ENCODE assay signal across 8 cellular contexts in the genomic region with DNA sequence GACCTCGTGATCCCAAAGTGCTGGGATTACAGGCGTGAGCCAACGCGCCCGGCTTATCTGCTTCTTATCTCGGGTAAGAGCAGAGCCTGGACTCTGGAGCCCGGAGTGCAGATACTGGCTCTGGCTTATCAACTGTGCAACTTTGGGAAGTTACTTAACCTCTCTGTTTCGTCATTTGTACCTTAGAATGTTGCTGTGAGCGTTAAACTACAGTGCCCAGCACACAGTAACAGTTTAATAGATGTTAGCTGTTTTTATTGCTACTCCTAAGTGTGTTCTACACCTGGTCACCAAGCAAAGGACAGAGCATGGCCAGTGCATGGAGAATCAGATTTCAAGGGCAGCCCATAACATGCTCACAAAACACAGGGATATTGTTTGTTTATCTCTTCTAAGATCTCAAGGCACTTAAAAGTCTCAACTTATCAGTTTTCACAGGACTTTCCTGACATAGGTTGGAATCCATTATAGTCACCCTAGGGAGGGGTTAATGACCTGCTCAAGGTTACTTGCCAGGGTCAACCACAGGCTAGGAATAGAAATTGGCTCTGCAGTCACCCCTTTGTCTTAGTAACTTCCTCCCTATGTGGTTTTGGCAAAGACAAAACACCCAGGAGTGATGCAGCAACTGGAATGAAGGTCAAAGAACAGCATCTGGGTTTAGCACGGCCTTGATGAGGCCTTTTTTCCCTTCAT. TPM values are rescaled to one million over a fixed set of nuclear protein-coding genes. Genes with fewer than 3 reads are reported as not detected.
A peak's percentile ranks its signal among the peaks of the same experiment; 100 is the strongest.
DNase-seq lines count a peak whose midpoint lies in the region; ATAC-seq and TF ChIP-seq lines count a peak whose summit lies in the region.

No MANE protein-coding gene starts in this region.

- intact Hi-C loops in Panc1 (cut with micrococcal nuclease; ENCODE audit: unreplicated experiment), result no loop called here
- intact Hi-C loops in sciatic nerve (cut with DNase I), result no loop called here
- intact Hi-C loops in CD8-positive, alpha-beta T cell (cut with DNase I, micrococcal nuclease), result loop anchor here in 1 of 2 experiments (10.0 kb wide), 1 partner anchor 200 kb away; no protein-coding TSS in a partner anchor

- no peaks in the 10 kb centered on the region for H3K36me3 ChIP-seq in Panc1 (ENCODE audit: control insufficient read depth, insufficient read depth, low read length)
- no peaks in the 10 kb centered on the region for H3K36me3 ChIP-seq in CD8-positive, alpha-beta T cell (ENCODE audit: insufficient read depth, low read length)

- no TSS peak for BruUV-seq in Panc1 (replicated peaks; lab: Mats Ljungman, UMichigan)

- H3K4me3 ChIP-seq in Panc1 (ENCODE audit: low read depth in 2 of 2, low read length in 2 of 2), result no peak overlapping the region
- H3K4me3 ChIP-seq in CD8-positive, alpha-beta T cell (ENCODE audit: low read depth, low read length), result no peak overlapping the region

- no peaks in the 10 kb centered on the region for H3K4me1 Mint-ChIP-seq in CD8-positive, alpha-beta T cell (ENCODE audit: low read depth)

- POLR2A ChIA-PET in Panc1 (lab: Charles Lee), result interaction anchor here (0.7 kb wide), 1 partner anchor 35 kb away, joined by 10 read pairs; no protein-coding TSS in a partner anchor
- POLR2A ChIA-PET in CD8-positive, alpha-beta T cell (lab: Charles Lee), result no interaction called here

- DNase-seq in GM04504 (ENCODE audit: low read depth) (peak; percentile 80), Panc1 (ENCODE audit: low read depth, low spot score) (peak; percentile 58), fibroblast of the conjunctiva (ENCODE audit: low read depth) (peak; percentile 83), sciatic nerve (ENCODE audit: low spot score) (no peak), amygdala (lab: John Stamatoyannopoulos, UW) (no peak)
- no peak for DNase-seq in CD8-positive, alpha-beta T cell

- H3K27ac ChIP-seq in Panc1 (ENCODE audit: low read length), result no peak overlapping the region
- H3K27ac ChIP-seq in CD8-positive, alpha-beta T cell (ENCODE audit: low read depth, low read length), result no peak overlapping the region

- no peak overlapping the region for H3K4me3 Mint-ChIP-seq in CD8-positive, alpha-beta T cell

- peaks cover 9% of the 10 kb centered on the region for H3K4me1 ChIP-seq in Panc1 (ENCODE audit: control insufficient read depth, insufficient read depth, low read length)
- H3K4me1 ChIP-seq in CD8-positive, alpha-beta T cell (ENCODE audit: insufficient read depth, low read length), result no peaks in the 10 kb centered on the region

- CTCF ChIA-PET in Panc1 (lab: Charles Lee), result no interaction called here
- CTCF ChIA-PET in CD8-positive, alpha-beta T cell (lab: Charles Lee), result interaction anchor here (0.6 kb wide), 1 partner anchor 251 kb away, joined by 4 read pairs; no protein-coding TSS in a partner anchor

- H3K27me3 ChIP-seq in Panc1 (ENCODE audit: control insufficient read depth, insufficient read depth, low read length), result no peaks in the 10 kb centered on the region
- H3K27me3 ChIP-seq in CD8-positive, alpha-beta T cell (ENCODE audit: insufficient read depth, low read length), result no peaks in the 10 kb centered on the region

- no peak for TF ChIP-seq CTCF in Panc1 (IDR thresholded peaks at IDR 0.05)
- TF ChIP-seq CTCF in CD8-positive, alpha-beta T cell (IDR thresholded peaks at IDR 0.05), result no peak

- in situ Hi-C loops in Panc1 (cut with HindIII; ENCODE audit: low pct_unique_long_range_greater_than_20kb, low sequenced_read_pairs), result no loop called here

- ATAC-seq in Panc1 (peak; percentile 85), sciatic nerve (peak; percentile 89), HG02588 (IDR thresholded peaks at IDR 0.05; ENCODE audit: unreplicated experiment) (no peak), HG03139 (IDR thresholded peaks at IDR 0.05; ENCODE audit: unreplicated experiment) (no peak)
- ATAC-seq in CD8-positive, alpha-beta T cell, result no peak

- H3K27ac Mint-ChIP-seq in CD8-positive, alpha-beta T cell, result no peak overlapping the region

- no peaks in the 10 kb centered on the region for H3K9me3 Mint-ChIP-seq in CD8-positive, alpha-beta T cell

- H3K9me3 ChIP-seq in Panc1 (ENCODE audit: control insufficient read depth, insufficient read depth, low read depth, low read length), result no peaks in the 10 kb centered on the region
- H3K9me3 ChIP-seq in CD8-positive, alpha-beta T cell (ENCODE audit: low read length), result no peaks in the 10 kb centered on the region

- peaks cover 3% of the 10 kb centered on the region for H3K27me3 Mint-ChIP-seq in CD8-positive, alpha-beta T cell (ENCODE audit: low read depth)

- H3K36me3 Mint-ChIP-seq in CD8-positive, alpha-beta T cell, result no peaks in the 10 kb centered on the region

RNA-seq across cellular contexts. Expression of gene SRP9, which starts 22.5 kb away (rescaled TPM):
- total RNA-seq in Panc1 (2021; ENCODE audit: unreplicated experiment), result 282 TPM
- 264 TPM for polyA plus RNA-seq in Panc1 (2012; ENCODE audit: insufficient read length)
- total RNA-seq in sciatic nerve, result 151 TPM
- total RNA-seq in CD8-positive, alpha-beta T cell, result 10 to 100 TPM; 55.2 to 57.7 TPM

RNA-seq across cellular contexts. Expression of gene EPHX1, which starts 54.8 kb away (rescaled TPM):
- total RNA-seq in Panc1 (2021; ENCODE audit: unreplicated experiment) (76.4 TPM), sciatic nerve (232 TPM)
- 79.0 TPM for polyA plus RNA-seq in Panc1 (2012; ENCODE audit: insufficient read length)
- under 1 TPM; 0.72 to 0.92 TPM for total RNA-seq in CD8-positive, alpha-beta T cell

Comparison
In these comparisons a context has a peak if more than half of its experiments do, and no peak if none do; other contexts are left out.
1. DNase-seq: peak in GM04504 (single experiment), Panc1 (single experiment) and fibroblast of the conjunctiva (single experiment); none in sciatic nerve (single experiment), CD8-positive, alpha-beta T cell (0 of 7) and amygdala (0 of 56).
2. ATAC-seq: peak in Panc1 (single experiment) and sciatic nerve (single experiment); none in CD8-positive, alpha-beta T cell (single experiment), HG02588 (single experiment) and HG03139 (single experiment).
3. RNA of gene EPHX1, which starts 54.8 kb away (total RNA-seq): 232 TPM in sciatic nerve (single experiment) and 76.4 TPM in Panc1 (single experiment); 0.72 to 0.92 TPM in CD8-positive, alpha-beta T cell; every median in the first group is over 10 times any median in the second.